In genomic region chr19:49337267-49338022, GRCh38 we compare ENCODE assay signal across 1 cellular context.
TF ChIP-seq lines count a peak whose summit lies in the region.

No MANE protein-coding gene starts in this region.

TF ChIP-seq in endothelial cell of umbilical vein, 7 proteins besides CTCF, POLR2A, EP300 and RAD21:
- TF ChIP-seq POLR2AphosphoS5 (IDR thresholded peaks at IDR 0.05; ENCODE audit: insufficient read depth, low read depth, low read length) = peak; percentile 10
- no peak for TF ChIP-seq MAX (IDR thresholded peaks at IDR 0.05; ENCODE audit: insufficient read depth, insufficient read length)
TF ChIP-seq in endothelial cell of umbilical vein: peak in this region for 1.
